9 cellular contexts compared by ENCODE assay signal in genomic region chr1:77416692-77417450, GRCh38.
DNase-seq lines count a peak whose midpoint lies in the region; ATAC-seq, FAIRE-seq and TF ChIP-seq lines count a peak whose summit lies in the region.
"Had no signal": no experiment of that assay in that cellular context is flagged by ENCODE, and none has a peak within 500 bp of the region (broad histone marks: within the 10 kb centered on the region; RNA-seq: fewer than 3 reads in every experiment).

No MANE protein-coding gene starts in this region.

- no peaks in the 10 kb centered on the region for H3K4me1 ChIP-seq in hepatocyte (ENCODE audit: insufficient read depth)
- H3K4me1 ChIP-seq: adrenal gland had no signal

- CTCF ChIA-PET in AG04450 (lab: Charles Lee) = interaction anchor here (1.0 kb wide), 1 partner anchor 63 kb away, joined by 3 read pairs; no protein-coding TSS in a partner anchor

- H3K4me3 ChIP-seq in AG04450 (ENCODE audit: low read depth, low read length) (no peak overlapping the region), hepatocyte (no peak overlapping the region)
- H3K4me3 ChIP-seq: adrenal gland had no signal

- intact Hi-C loops in activated CD4-positive, alpha-beta T cell treated with anti-CD3 and anti-CD28 coated beads, Interleukin-2, amount 10 ng/mL, durations not matched to agents 24 days and 14 days (cut with micrococcal nuclease) = no loop called here

- no peak for DNase-seq in AG04450 (ENCODE audit: low read depth, low spot score)
- DNase-seq in GM12891 (ENCODE audit: insufficient read length, low spot score) = no peak
- peak; percentile 51 for DNase-seq in RPMI7951 (ENCODE audit: low read depth)
- DNase-seq in hepatocyte (ENCODE audit: low spot score) = no peak
- no peak for DNase-seq in activated CD8-positive, alpha-beta memory T cell treated with anti-CD3 and anti-CD28 coated beads for 24 hours
- DNase-seq in AG08396 (ENCODE audit: low spot score) = no peak
- DNase-seq in activated CD4-positive, alpha-beta T cell treated with anti-CD3 and anti-CD28 coated beads, Interleukin-2, amount 10 ng/mL, durations not matched to agents 24 days and 14 days = no peak

- 86% methylated on average over 5 of the region's 5 CpGs for WGBS in hepatocyte (ENCODE audit: low lambda C conversion rate, missing lambda C conversion rate)

- H3K9me3 Mint-ChIP-seq in activated CD4-positive, alpha-beta T cell treated with anti-CD3 and anti-CD28 coated beads, Interleukin-2, amount 10 ng/mL, durations not matched to agents 24 days and 14 days = peaks cover 3% of the 10 kb centered on the region

- no peaks in the 10 kb centered on the region for H3K36me3 ChIP-seq in hepatocyte (replicated peaks; ENCODE audit: insufficient read depth, low read depth)
- H3K36me3 ChIP-seq: adrenal gland had no signal

- TF ChIP-seq CTCF in AG04450 (IDR thresholded peaks at IDR 0.05; ENCODE audit: low read depth, low read length) (peak; percentile 41), hepatocyte (IDR thresholded peaks at IDR 0.05; ENCODE audit: poor library complexity) (peak; percentile 18)

- H4K20me1 ChIP-seq in hepatocyte (ENCODE audit: insufficient read depth, poor library complexity, severe bottlenecking) = no peaks in the 10 kb centered on the region

- H3K27ac Mint-ChIP-seq in activated CD4-positive, alpha-beta T cell treated with anti-CD3 and anti-CD28 coated beads, Interleukin-2, amount 10 ng/mL, durations not matched to agents 24 days and 14 days = no peak overlapping the region

- H3K27me3 ChIP-seq in AG04450 (ENCODE audit: control insufficient read depth, insufficient read depth, low read length) = no peaks in the 10 kb centered on the region
- H3K27me3 ChIP-seq in hepatocyte = no peaks in the 10 kb centered on the region

- H3K27ac ChIP-seq in AG04450 (ENCODE audit: low read depth, low read length) (no peak overlapping the region), hepatocyte (no peak overlapping the region)
- H3K27ac ChIP-seq: adrenal gland had no signal

- H3K4me3 Mint-ChIP-seq in activated CD4-positive, alpha-beta T cell treated with anti-CD3 and anti-CD28 coated beads, Interleukin-2, amount 10 ng/mL, durations not matched to agents 24 days and 14 days = no peak overlapping the region

- H3K4me2 ChIP-seq in hepatocyte = no peak overlapping the region

- H3K27me3 Mint-ChIP-seq in activated CD4-positive, alpha-beta T cell treated with anti-CD3 and anti-CD28 coated beads, Interleukin-2, amount 10 ng/mL, durations not matched to agents 24 days and 14 days = no peaks in the 10 kb centered on the region

- H3K36me3 Mint-ChIP-seq in activated CD4-positive, alpha-beta T cell treated with anti-CD3 and anti-CD28 coated beads, Interleukin-2, amount 10 ng/mL, durations not matched to agents 24 days and 14 days (ENCODE audit: low read depth) = no peaks in the 10 kb centered on the region

- H3K9me3 ChIP-seq in AG04450 (ENCODE audit: control insufficient read depth, insufficient read depth, low read length) (no peaks in the 10 kb centered on the region), hepatocyte (ENCODE audit: low read depth) (no peaks in the 10 kb centered on the region)
- H3K9me3 ChIP-seq: adrenal gland had no signal

- H3K9me2 ChIP-seq in hepatocyte (replicated peaks; ENCODE audit: insufficient read depth) = no peaks in the 10 kb centered on the region

- no peaks in the 10 kb centered on the region for H3K79me2 ChIP-seq in hepatocyte

- H2AFZ ChIP-seq in hepatocyte = no peak overlapping the region

- peak; percentile 9 for FAIRE-seq in GM12891 (lab: Jason Lieb, UNC)

- H3K4me1 Mint-ChIP-seq in activated CD4-positive, alpha-beta T cell treated with anti-CD3 and anti-CD28 coated beads, Interleukin-2, amount 10 ng/mL, durations not matched to agents 24 days and 14 days = peaks cover 18% of the 10 kb centered on the region

- no peak for TF ChIP-seq POLR2A in GM12891 (IDR thresholded peaks at IDR 0.05; ENCODE audit: low read depth, low read length)

- no peak for ATAC-seq in GM21367 (IDR thresholded peaks at IDR 0.05; ENCODE audit: unreplicated experiment)

- POLR2A ChIA-PET in AG04450 (lab: Yijun Ruan, JAX) = no interaction called here

TF ChIP-seq in GM12891, 5 proteins besides CTCF, POLR2A, EP300 and RAD21:
- TF ChIP-seq TAF1 (IDR thresholded peaks at IDR 0.05; ENCODE audit: low read depth, low read length) = no peak
- TF ChIP-seq POU2F2 (IDR thresholded peaks at IDR 0.05; ENCODE audit: low read depth, low read length) = no peak
- TF ChIP-seq SPI1 (IDR thresholded peaks at IDR 0.05; ENCODE audit: low read depth, low read length) = no peak
- no peak for TF ChIP-seq PAX5 (IDR thresholded peaks at IDR 0.05; ENCODE audit: insufficient read depth, low read length, severe bottlenecking)
- no peak for TF ChIP-seq POLR2AphosphoS5 (IDR thresholded peaks at IDR 0.05; ENCODE audit: low read depth, low read length)
TF ChIP-seq in GM12891: peak in this region for 0.
